Comparison of ENCODE assay signal across 14 cellular contexts in the genomic region with DNA sequence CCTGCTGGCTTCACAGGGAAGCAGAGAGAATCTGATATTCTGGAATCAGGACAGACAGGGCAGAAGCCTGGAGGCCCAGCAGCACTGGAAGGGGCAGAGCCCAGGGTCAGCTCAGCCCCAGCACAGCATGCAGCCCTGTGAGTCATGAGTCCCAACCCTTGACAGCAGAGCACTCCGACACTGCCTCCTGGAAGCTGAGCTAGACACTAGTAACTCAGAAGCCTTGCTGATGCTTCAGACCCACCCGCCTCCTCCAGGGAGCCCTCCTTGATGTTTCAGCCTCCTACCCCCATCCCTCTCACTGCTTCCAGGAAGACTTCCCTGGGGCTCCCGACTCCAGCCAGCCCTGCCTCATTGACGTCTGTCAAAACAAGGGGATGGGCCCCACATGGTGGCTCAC. TPM values are rescaled to one million over a fixed set of nuclear protein-coding genes. Genes with fewer than 3 reads are reported as not detected.
DNase-seq lines count a peak whose midpoint lies in the region; ATAC-seq, FAIRE-seq and TF ChIP-seq lines count a peak whose summit lies in the region.
"Had no signal": no experiment of that assay in that cellular context is flagged by ENCODE, and none has a peak within 500 bp of the region (broad histone marks: within the 10 kb centered on the region; RNA-seq: fewer than 3 reads in every experiment).

No MANE protein-coding gene starts in this region.

- no peak for FAIRE-seq in pancreas (lab: Jason Lieb, UNC)
- FAIRE-seq: keratinocyte had no signal

- in situ Hi-C loops in ACHN (cut with HindIII; ENCODE audit: low pct_ligation_motif_present, low pct_unique_long_range_greater_than_20kb, low sequenced_read_pairs) (no loop called here), HAP-1 (cut with MboI; ENCODE audit: low sequenced_read_pairs) (no loop called here)

- H3K36me3 ChIP-seq in pancreas (no peaks in the 10 kb centered on the region), HAP-1 (replicated peaks) (no peaks in the 10 kb centered on the region)

- DNase-seq in ACHN (peak; percentile 76), HCEC 1CT (peak; percentile 73), amniotic epithelial cell (ENCODE audit: low read depth) (peak; percentile 77), iris pigment epithelial cell (ENCODE audit: low read depth) (peak; percentile 78), NCI-H510A (lab: John Stamatoyannopoulos, UW) (no peak), pancreas (no peak), HAP-1 (ENCODE audit: low spot score in 2 of 2) (no peak)
- DNase-seq: activated CD4-positive, alpha-beta T cell treated with anti-CD3 and anti-CD28 coated beads for 1 hour; activated naive CD4-positive, alpha-beta T cell treated with Interleukin-2 at 50 U/mL for 16 hours; CD4-positive, alpha-beta memory T cell; effector memory CD4-positive, alpha-beta T cell; SHP77 had no signal

- intact Hi-C loops in pancreas (cut with DNase I): no loop called here

- H3K9me3 ChIP-seq in pancreas (no peaks in the 10 kb centered on the region), HAP-1 (no peaks in the 10 kb centered on the region)

- H3K4me1 ChIP-seq in pancreas (peaks cover 0 to 7% (median 0%) of the 10 kb centered on the region in 3 donors), HAP-1 (no peaks in the 10 kb centered on the region)

- no peak for TF ChIP-seq CTCF in pancreas (IDR thresholded peaks at IDR 0.05)

- no peaks in the 10 kb centered on the region for H3K27me3 ChIP-seq in pancreas
- H3K27me3 ChIP-seq in HAP-1 (ENCODE audit: low read depth): no peaks in the 10 kb centered on the region

- ATAC-seq in HG03025 (IDR thresholded peaks at IDR 0.05; ENCODE audit: low FRiP score, unreplicated experiment) (no peak), pancreas (no peak)

- WGBS in pancreas, 2 donors: 86 to 92% methylated on average over 4 of the region's 4 CpGs

- H3K27ac ChIP-seq in pancreas: no peak overlapping the region

- H3K4me3 ChIP-seq in pancreas: no peak overlapping the region
- no peak overlapping the region for H3K4me3 ChIP-seq in HAP-1

RNA-seq across cellular contexts. Expression of a gene that starts 6.9 kb away (rescaled TPM):
- total RNA-seq in pancreas: 10 to 100 TPM in 1 of 6 donors, 1 to 10 TPM in 5; 4.2 to 11.9 (median 5.0) TPM
- 10 to 100 TPM; 17.1 to 23.0 TPM for polyA plus RNA-seq in pancreas

RNA-seq across cellular contexts. Expression of a gene that starts 30.3 kb away (rescaled TPM):
- 10 to 100 TPM; 17.7 to 41.8 (median 24.9) TPM for total RNA-seq in pancreas
- polyA plus RNA-seq in pancreas: 10 to 100 TPM; 21.8 to 37.1 TPM
- total RNA-seq: CD4-positive, alpha-beta memory T cell had no signal
- polyA plus RNA-seq: CD4-positive, alpha-beta memory T cell; keratinocyte had no signal

RNA-seq across cellular contexts. Expression of a gene that starts 39.9 kb away (rescaled TPM):
- total RNA-seq in pancreas: 10 to 100 TPM; 13.7 to 26.0 (median 13.8) TPM
- polyA plus RNA-seq in pancreas: 10 to 100 TPM; 27.1 to 34.2 TPM

Comparison
In these comparisons a context has a peak if more than half of its experiments do, and no peak if none do; other contexts are left out.
1. DNase-seq: peak in ACHN (single experiment), HCEC 1CT (single experiment), amniotic epithelial cell (single experiment) and iris pigment epithelial cell (single experiment); none in NCI-H510A (single experiment), pancreas (0 of 6) and HAP-1 (0 of 2).